7 cellular contexts compared by ENCODE assay signal in the genomic region with DNA sequence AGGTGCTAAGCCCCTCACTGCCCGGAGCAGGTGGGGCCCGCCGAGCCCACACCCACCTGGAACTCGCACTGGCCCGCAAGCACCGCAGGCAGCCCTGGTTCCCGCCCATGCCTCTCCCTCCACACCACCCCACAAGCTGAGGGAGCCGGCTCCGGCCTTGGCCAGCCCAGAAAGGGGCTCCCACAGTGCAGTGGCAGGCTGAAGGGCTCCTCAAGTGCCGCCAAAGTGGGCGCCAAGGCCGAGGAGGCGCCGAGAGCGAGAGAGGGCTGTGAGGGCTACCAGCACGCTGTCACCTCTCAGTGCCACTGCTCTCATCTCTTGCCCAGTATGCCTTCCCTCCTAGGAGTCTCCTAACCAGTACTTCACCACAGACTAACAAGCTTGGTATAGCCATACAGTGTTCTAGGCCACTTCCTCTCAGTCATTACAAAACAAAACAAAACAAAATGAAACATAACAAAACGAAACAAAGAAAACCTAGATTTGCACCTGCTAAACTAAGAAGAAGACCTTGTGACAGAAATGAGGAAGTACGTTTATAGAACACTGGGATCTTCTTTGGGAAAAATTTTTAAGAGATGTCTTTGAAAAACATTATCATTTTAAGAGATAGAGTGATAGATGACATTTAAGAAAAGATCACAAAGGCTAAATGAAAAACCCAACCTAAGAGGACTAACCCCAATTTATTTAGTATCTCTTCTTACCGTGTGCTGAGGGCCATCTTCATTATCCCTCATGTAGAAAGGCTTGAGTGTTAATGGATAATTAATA. TPM values are rescaled to one million over a fixed set of nuclear protein-coding genes. Genes with fewer than 3 reads are reported as not detected.
DNase-seq lines count a peak whose midpoint lies in the region; ATAC-seq and TF ChIP-seq lines count a peak whose summit lies in the region.

No MANE protein-coding gene starts in this region.

- H3K27ac ChIP-seq in skin epidermis = peak overlapping the region in 17 of 21 experiments; percentile 5 to 87 (median 63)

- H3K36me3 Mint-ChIP-seq in activated CD4-positive, alpha-beta T cell treated with anti-CD3 and anti-CD28 coated beads, Interleukin-2, amount 10 ng/mL, durations not matched to agents 7 days and 5 days (ENCODE audit: low read depth) = peaks cover 42% of the 10 kb centered on the region

- POLR2A ChIA-PET in activated CD4-positive, alpha-beta T cell treated with anti-CD3 and anti-CD28 coated beads, Interleukin-2, amount 10 ng/mL, durations not matched to agents 7 days and 5 days (lab: Charles Lee) = no interaction called here

- peaks cover 43% of the 10 kb centered on the region for H3K4me1 Mint-ChIP-seq in activated CD4-positive, alpha-beta T cell treated with anti-CD3 and anti-CD28 coated beads, Interleukin-2, amount 10 ng/mL, durations not matched to agents 7 days and 5 days

- no peak overlapping the region for H3K4me3 ChIP-seq in skin epidermis

- DNase-seq in GM19238 (ENCODE audit: insufficient read length, low spot score) (peak; percentile 54), erythroblast (lab: John Stamatoyannopoulos, UW) (no peak), NCI-H524 (lab: John Stamatoyannopoulos, UW) (no peak), NCI-H1436 (lab: John Stamatoyannopoulos, UW) (no peak)
- peak; percentile 65 for DNase-seq in activated CD4-positive, alpha-beta T cell treated with anti-CD3 and anti-CD28 coated beads, Interleukin-2, amount 10 ng/mL, durations not matched to agents 7 days and 5 days

- H3K4me3 Mint-ChIP-seq in activated CD4-positive, alpha-beta T cell treated with anti-CD3 and anti-CD28 coated beads, Interleukin-2, amount 10 ng/mL, durations not matched to agents 7 days and 5 days = peak overlapping the region; percentile 15

- no peaks in the 10 kb centered on the region for H3K9me3 Mint-ChIP-seq in activated CD4-positive, alpha-beta T cell treated with anti-CD3 and anti-CD28 coated beads, Interleukin-2, amount 10 ng/mL, durations not matched to agents 7 days and 5 days

- H3K27me3 Mint-ChIP-seq in activated CD4-positive, alpha-beta T cell treated with anti-CD3 and anti-CD28 coated beads, Interleukin-2, amount 10 ng/mL, durations not matched to agents 7 days and 5 days = no peaks in the 10 kb centered on the region

- TF ChIP-seq POLR2A in erythroblast (IDR thresholded peaks at IDR 0.05; ENCODE audit: low read length) = no peak

- CTCF ChIA-PET in activated CD4-positive, alpha-beta T cell treated with anti-CD3 and anti-CD28 coated beads, Interleukin-2, amount 10 ng/mL, durations not matched to agents 7 days and 5 days (lab: Charles Lee) = interaction anchor here (0.6 to 3.3 kb wide), 5 partner anchors 11 to 84 kb away, joined by 3 to 9 read pairs (median 5); no protein-coding TSS in a partner anchor

- ATAC-seq in HG02970 (IDR thresholded peaks at IDR 0.05; ENCODE audit: low FRiP score, unreplicated experiment) = peak; percentile 98

- H3K27ac Mint-ChIP-seq in activated CD4-positive, alpha-beta T cell treated with anti-CD3 and anti-CD28 coated beads, Interleukin-2, amount 10 ng/mL, durations not matched to agents 7 days and 5 days = peak overlapping the region; percentile 87

RNA-seq across cellular contexts. Expression of gene GAB2, which starts 47.7 kb away (rescaled TPM):
- 10 to 100 TPM; 15.9 to 16.6 TPM for total RNA-seq in activated CD4-positive, alpha-beta T cell treated with anti-CD3 and anti-CD28 coated beads, Interleukin-2, amount 10 ng/mL, durations not matched to agents 7 days and 5 days

Comparison
In these comparisons a context has a peak if more than half of its experiments do, and no peak if none do; other contexts are left out.
1. DNase-seq: peak in GM19238 (single experiment) and activated CD4-positive, alpha-beta T cell treated with anti-CD3 and anti-CD28 coated beads, Interleukin-2, amount 10 ng/mL, durations not matched to agents 7 days and 5 days (single experiment); none in erythroblast (0 of 2), NCI-H524 (0 of 2) and NCI-H1436 (single experiment).